1 cellular context compared by ENCODE assay signal in the genomic region with DNA sequence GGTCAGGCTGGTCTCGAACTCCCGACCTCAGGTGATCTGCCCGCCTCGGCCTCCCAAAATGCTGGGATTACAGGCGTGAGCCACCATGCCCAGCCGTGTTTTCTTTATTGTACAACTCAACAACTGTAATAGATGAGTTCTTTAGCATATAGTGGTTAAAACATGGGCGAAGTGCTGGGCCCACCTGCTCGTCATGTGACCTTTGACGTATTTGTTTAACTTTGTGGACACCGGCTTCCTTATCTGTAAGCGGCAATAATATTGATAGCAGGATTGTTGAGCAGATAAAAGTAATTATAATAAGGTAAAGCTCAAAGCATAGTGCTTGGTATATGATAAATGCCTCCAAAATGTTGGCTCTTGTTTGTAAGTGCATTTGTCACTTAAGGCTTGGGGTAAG.
TF ChIP-seq lines count a peak whose summit lies in the region.

No MANE protein-coding gene starts in this region.

TF ChIP-seq in SK-N-SH, 30 proteins besides CTCF, POLR2A, EP300 and RAD21 (continued from another document):
- TF ChIP-seq SMC3 (IDR thresholded peaks at IDR 0.05; ENCODE audit: low read depth, low read length) (no peak), ELF1 (IDR thresholded peaks at IDR 0.05) (no peak), MXI1 (IDR thresholded peaks at IDR 0.05; ENCODE audit: low read depth, low read length) (no peak), GATA2 (CRISPR knock-in tag; IDR thresholded peaks at IDR 0.05) (no peak), YY1 (IDR thresholded peaks at IDR 0.05; ENCODE audit: low read depth) (no peak)
- TF ChIP-seq, protein P1, sequence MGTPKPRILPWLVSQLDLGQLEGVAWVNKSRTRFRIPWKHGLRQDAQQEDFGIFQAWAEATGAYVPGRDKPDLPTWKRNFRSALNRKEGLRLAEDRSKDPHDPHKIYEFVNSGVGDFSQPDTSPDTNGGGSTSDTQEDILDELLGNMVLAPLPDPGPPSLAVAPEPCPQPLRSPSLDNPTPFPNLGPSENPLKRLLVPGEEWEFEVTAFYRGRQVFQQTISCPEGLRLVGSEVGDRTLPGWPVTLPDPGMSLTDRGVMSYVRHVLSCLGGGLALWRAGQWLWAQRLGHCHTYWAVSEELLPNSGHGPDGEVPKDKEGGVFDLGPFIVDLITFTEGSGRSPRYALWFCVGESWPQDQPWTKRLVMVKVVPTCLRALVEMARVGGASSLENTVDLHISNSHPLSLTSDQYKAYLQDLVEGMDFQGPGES (IDR thresholded peaks at IDR 0.05; ENCODE audit: low read depth, low read length) = no peak
- TF ChIP-seq, protein P2, sequence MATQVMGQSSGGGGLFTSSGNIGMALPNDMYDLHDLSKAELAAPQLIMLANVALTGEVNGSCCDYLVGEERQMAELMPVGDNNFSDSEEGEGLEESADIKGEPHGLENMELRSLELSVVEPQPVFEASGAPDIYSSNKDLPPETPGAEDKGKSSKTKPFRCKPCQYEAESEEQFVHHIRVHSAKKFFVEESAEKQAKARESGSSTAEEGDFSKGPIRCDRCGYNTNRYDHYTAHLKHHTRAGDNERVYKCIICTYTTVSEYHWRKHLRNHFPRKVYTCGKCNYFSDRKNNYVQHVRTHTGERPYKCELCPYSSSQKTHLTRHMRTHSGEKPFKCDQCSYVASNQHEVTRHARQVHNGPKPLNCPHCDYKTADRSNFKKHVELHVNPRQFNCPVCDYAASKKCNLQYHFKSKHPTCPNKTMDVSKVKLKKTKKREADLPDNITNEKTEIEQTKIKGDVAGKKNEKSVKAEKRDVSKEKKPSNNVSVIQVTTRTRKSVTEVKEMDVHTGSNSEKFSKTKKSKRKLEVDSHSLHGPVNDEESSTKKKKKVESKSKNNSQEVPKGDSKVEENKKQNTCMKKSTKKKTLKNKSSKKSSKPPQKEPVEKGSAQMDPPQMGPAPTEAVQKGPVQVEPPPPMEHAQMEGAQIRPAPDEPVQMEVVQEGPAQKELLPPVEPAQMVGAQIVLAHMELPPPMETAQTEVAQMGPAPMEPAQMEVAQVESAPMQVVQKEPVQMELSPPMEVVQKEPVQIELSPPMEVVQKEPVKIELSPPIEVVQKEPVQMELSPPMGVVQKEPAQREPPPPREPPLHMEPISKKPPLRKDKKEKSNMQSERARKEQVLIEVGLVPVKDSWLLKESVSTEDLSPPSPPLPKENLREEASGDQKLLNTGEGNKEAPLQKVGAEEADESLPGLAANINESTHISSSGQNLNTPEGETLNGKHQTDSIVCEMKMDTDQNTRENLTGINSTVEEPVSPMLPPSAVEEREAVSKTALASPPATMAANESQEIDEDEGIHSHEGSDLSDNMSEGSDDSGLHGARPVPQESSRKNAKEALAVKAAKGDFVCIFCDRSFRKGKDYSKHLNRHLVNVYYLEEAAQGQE (IDR thresholded peaks at IDR 0.05; ENCODE audit: low read depth, low read length) = no peak
TF ChIP-seq in SK-N-SH: peak in this region for 0.
